Comparison of ENCODE assay signal across 2 cellular contexts in the genomic region with DNA sequence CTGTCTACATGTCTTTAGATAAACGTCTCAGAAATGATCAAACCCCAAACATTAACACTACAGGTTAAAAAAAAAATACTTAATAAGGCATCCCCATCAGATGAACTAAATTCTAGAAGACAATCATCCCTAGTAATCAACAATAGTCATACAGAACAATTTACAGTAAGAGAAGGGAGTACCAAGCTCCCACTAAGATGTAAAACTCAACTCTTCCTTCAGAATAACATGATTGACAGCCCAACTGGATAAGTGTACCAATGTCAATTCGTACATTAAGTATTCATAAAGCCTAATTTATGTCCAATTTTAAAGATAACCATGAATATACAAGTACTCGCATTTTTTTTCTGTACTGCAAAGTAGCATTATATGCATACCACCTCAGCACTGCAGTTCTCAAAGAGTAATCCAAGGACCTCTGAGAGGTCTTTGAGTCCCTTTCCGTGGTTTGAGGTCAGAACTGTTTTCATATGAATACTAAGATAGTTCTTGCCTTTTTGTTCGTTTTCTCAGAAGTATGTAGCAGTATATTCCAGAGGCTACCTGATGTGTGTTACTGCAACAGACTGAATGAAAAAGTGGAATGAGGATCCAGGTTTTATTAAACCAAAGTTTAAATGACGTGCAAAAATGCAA.
TF ChIP-seq lines count a peak whose summit lies in the region.

No MANE protein-coding gene starts in this region.

TF ChIP-seq in GM12891, 5 proteins besides CTCF, POLR2A, EP300 and RAD21 (continued from another document):
- no peak for TF ChIP-seq POU2F2 (IDR thresholded peaks at IDR 0.05; ENCODE audit: low read depth, low read length)

TF ChIP-seq in WTC11, 78 proteins besides CTCF, POLR2A, EP300 and RAD21 (continued from another document):
- TF ChIP-seq ZNF532 (CRISPR knock-in tag; IDR thresholded peaks at IDR 0.05; ENCODE audit: borderline replicate concordance): no peak
- no peak for TF ChIP-seq RELA (CRISPR knock-in tag; IDR thresholded peaks at IDR 0.05; ENCODE audit: borderline replicate concordance)
- TF ChIP-seq, protein P1, sequence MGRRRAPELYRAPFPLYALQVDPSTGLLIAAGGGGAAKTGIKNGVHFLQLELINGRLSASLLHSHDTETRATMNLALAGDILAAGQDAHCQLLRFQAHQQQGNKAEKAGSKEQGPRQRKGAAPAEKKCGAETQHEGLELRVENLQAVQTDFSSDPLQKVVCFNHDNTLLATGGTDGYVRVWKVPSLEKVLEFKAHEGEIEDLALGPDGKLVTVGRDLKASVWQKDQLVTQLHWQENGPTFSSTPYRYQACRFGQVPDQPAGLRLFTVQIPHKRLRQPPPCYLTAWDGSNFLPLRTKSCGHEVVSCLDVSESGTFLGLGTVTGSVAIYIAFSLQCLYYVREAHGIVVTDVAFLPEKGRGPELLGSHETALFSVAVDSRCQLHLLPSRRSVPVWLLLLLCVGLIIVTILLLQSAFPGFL (CRISPR knock-in tag; IDR thresholded peaks at IDR 0.05; ENCODE audit: borderline replicate concordance): no peak
- TF ChIP-seq, protein P2, sequence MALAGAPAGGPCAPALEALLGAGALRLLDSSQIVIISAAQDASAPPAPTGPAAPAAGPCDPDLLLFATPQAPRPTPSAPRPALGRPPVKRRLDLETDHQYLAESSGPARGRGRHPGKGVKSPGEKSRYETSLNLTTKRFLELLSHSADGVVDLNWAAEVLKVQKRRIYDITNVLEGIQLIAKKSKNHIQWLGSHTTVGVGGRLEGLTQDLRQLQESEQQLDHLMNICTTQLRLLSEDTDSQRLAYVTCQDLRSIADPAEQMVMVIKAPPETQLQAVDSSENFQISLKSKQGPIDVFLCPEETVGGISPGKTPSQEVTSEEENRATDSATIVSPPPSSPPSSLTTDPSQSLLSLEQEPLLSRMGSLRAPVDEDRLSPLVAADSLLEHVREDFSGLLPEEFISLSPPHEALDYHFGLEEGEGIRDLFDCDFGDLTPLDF (CRISPR knock-in tag; IDR thresholded peaks at IDR 0.05): no peak
- no peak for TF ChIP-seq ZNF423 (CRISPR knock-in tag; IDR thresholded peaks at IDR 0.05)
- TF ChIP-seq, protein P3, sequence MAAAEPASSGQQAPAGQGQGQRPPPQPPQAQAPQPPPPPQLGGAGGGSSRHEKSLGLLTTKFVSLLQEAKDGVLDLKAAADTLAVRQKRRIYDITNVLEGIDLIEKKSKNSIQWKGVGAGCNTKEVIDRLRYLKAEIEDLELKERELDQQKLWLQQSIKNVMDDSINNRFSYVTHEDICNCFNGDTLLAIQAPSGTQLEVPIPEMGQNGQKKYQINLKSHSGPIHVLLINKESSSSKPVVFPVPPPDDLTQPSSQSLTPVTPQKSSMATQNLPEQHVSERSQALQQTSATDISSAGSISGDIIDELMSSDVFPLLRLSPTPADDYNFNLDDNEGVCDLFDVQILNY (CRISPR knock-in tag; IDR thresholded peaks at IDR 0.05): no peak
